Comparison of ENCODE assay signal across 8 cellular contexts in genomic region chr12:43980627-43981191, GRCh38.
"Had no signal": no experiment of that assay in that cellular context is flagged by ENCODE, and none has a peak within 500 bp of the region (broad histone marks: within the 10 kb centered on the region; RNA-seq: fewer than 3 reads in every experiment).

No MANE protein-coding gene starts in this region.

- H3K27ac Mint-ChIP-seq: HFFc6 had no signal

- H3K4me3 ChIP-seq: GM23248, HAP-1, K562 had no signal

- H3K9me3 Mint-ChIP-seq: HFFc6 had no signal

- H3K9ac ChIP-seq: GM23248 had no signal

- H3K4me3 Mint-ChIP-seq: HFFc6 had no signal

- H3K27ac ChIP-seq: GM23248 had no signal

- DNase-seq: GM23248, GOT3, H7, HFFc6, IMR-90 had no signal

- H2AFZ ChIP-seq: GM23248 had no signal

- ATAC-seq: HCT116, K562 had no signal

- H3K36me3 ChIP-seq: HAP-1 had no signal

- FAIRE-seq: K562 had no signal

- H3K9me3 ChIP-seq: HAP-1 had no signal
